ENCODE assay signal across 8 cellular contexts in genomic region chr1:228500901-228501871, GRCh38. TPM values are rescaled to one million over a fixed set of nuclear protein-coding genes. Genes with fewer than 3 reads are reported as not detected.
DNase-seq lines count a peak whose midpoint lies in the region; ATAC-seq and TF ChIP-seq lines count a peak whose summit lies in the region.

No MANE protein-coding gene starts in this region.

- H3K27me3 ChIP-seq in DND-41 (ENCODE audit: insufficient read depth, low read length, poor library complexity) (no peaks in the 10 kb centered on the region), PC-3 (ENCODE audit: low read length) (no peaks in the 10 kb centered on the region), esophagus squamous epithelium (no peaks in the 10 kb centered on the region)

- no peaks in the 10 kb centered on the region for H3F3A ChIP-seq in PC-3 (ENCODE audit: low read length, unreplicated experiment)

- H3K4me3 ChIP-seq in DND-41 (ENCODE audit: low read depth in 1 of 2, low read length in 2 of 2) (peak overlapping the region in 1 of 2 experiments; percentile 43; a peak in 2 of 4 replicates), PC-3 (ENCODE audit: low read length) (0 out of 2 replicates have a peak overlapping the region, but pooled peaks have one; percentile 14), esophagus squamous epithelium (peak overlapping the region in 2 of 4 donors; percentile 22 to 53)

- no peak for TF ChIP-seq POLR2A in esophagus squamous epithelium (IDR thresholded peaks at IDR 0.05)

- H2AFZ ChIP-seq in DND-41 (ENCODE audit: low read depth, low read length) (peak overlapping the region; percentile 51), PC-3 (ENCODE audit: low read length) (peak overlapping the region; percentile 74)

- peak overlapping the region; percentile 20; the same call in 1 of the 2 replicates for H3K9ac ChIP-seq in DND-41 (ENCODE audit: low read depth, low read length)
- no peak overlapping the region for H3K9ac ChIP-seq in PC-3 (ENCODE audit: low read length)

- H3K27ac ChIP-seq in DND-41 (ENCODE audit: low read length), result peak overlapping the region; percentile 46
- no peak overlapping the region for H3K27ac ChIP-seq in PC-3 (ENCODE audit: low read length)
- H3K27ac ChIP-seq in esophagus squamous epithelium, result no peak overlapping the region

- H4K20me1 ChIP-seq in DND-41 (ENCODE audit: insufficient read depth, low read length), result peaks cover 4% of the 10 kb centered on the region; the same call in 1 of the 2 replicates
- H4K20me1 ChIP-seq in PC-3 (ENCODE audit: low read length), result no peaks in the 10 kb centered on the region

- peak; percentile 90 for DNase-seq in DND-41
- peak; percentile 88 for DNase-seq in PC-3
- DNase-seq in activated T-cell treated with anti-CD3 and anti-CD28 coated beads for 48 hours (ENCODE audit: low read depth), result peak; percentile 85
- DNase-seq in esophagus squamous epithelium (lab: John Stamatoyannopoulos, UW), result no peak
- DNase-seq in nephron progenitor cell, result peak; percentile 86
- DNase-seq in stimulated activated naive CD4-positive, alpha-beta T cell treated with Interleukin-2 at 50 U/mL for 16 hours (lab: John Stamatoyannopoulos, UW), result peak; percentile 85

- H3K4me2 ChIP-seq in DND-41 (ENCODE audit: insufficient read depth, low read length) (peak overlapping the region; percentile 57), PC-3 (ENCODE audit: low read length) (peak overlapping the region; percentile 57)

- H3K4me3 Mint-ChIP-seq in IgD-negative memory B cell (peak overlapping the region; percentile 24 to 88 (median 83)), nephron progenitor cell (peak overlapping the region; percentile 38)

- peak overlapping the region in 2 of 3 donors; percentile 25 to 80 for H3K27ac Mint-ChIP-seq in IgD-negative memory B cell
- no peak overlapping the region for H3K27ac Mint-ChIP-seq in nephron progenitor cell

- no peaks in the 10 kb centered on the region for H3K9me2 ChIP-seq in PC-3 (replicated peaks; ENCODE audit: low read length)

- CTCF ChIA-PET in PC-3 (lab: Charles Lee), result no interaction called here

- POLR2A ChIA-PET in PC-3 (lab: Charles Lee; ENCODE audit: unreplicated experiment), result no interaction called here

- H3K9me3 Mint-ChIP-seq in IgD-negative memory B cell (no peaks in the 10 kb centered on the region), nephron progenitor cell (peaks cover 17% of the 10 kb centered on the region)

- peaks cover 13 to 18% (median 17%) of the 10 kb centered on the region in 3 donors for H3K4me1 Mint-ChIP-seq in IgD-negative memory B cell
- peaks cover 9% of the 10 kb centered on the region for H3K4me1 Mint-ChIP-seq in nephron progenitor cell

- ATAC-seq in DND-41 (ENCODE audit: insufficient read depth, low read depth) (peak; percentile 98), GM21723 (IDR thresholded peaks at IDR 0.05; ENCODE audit: unreplicated experiment) (peak; percentile 97), PC-3 (peak; percentile 92)

- peaks cover 14% of the 10 kb centered on the region for H3K4me1 ChIP-seq in DND-41 (ENCODE audit: insufficient read depth, low read length)
- H3K4me1 ChIP-seq in PC-3 (ENCODE audit: insufficient read depth, low read length), result peaks cover 3% of the 10 kb centered on the region; the same call in 1 of the 2 replicates
- H3K4me1 ChIP-seq in esophagus squamous epithelium, result peaks cover 3 to 14% (median 8%) of the 10 kb centered on the region in 3 donors

- H3K79me2 ChIP-seq in DND-41 (ENCODE audit: insufficient read depth, low read length), result no peaks in the 10 kb centered on the region
- H3K79me2 ChIP-seq in PC-3 (ENCODE audit: low read length), result no peaks in the 10 kb centered on the region

- BruUV-seq in PC-3 (replicated peaks; lab: Mats Ljungman, UMichigan), result no TSS peak

- H3K36me3 Mint-ChIP-seq in IgD-negative memory B cell (no peaks in the 10 kb centered on the region), nephron progenitor cell (ENCODE audit: low read depth) (peaks cover 10% of the 10 kb centered on the region)

- H3K36me3 ChIP-seq in DND-41 (ENCODE audit: insufficient read depth, low read length) (peaks cover 10% of the 10 kb centered on the region; the same call in 1 of the 2 replicates), PC-3 (ENCODE audit: low read depth, low read length) (no peaks in the 10 kb centered on the region), esophagus squamous epithelium (peaks cover 0 to 24% (median 5%) of the 10 kb centered on the region in 3 donors)

- peaks cover 3% of the 10 kb centered on the region for H3K27me3 Mint-ChIP-seq in IgD-negative memory B cell
- H3K27me3 Mint-ChIP-seq in nephron progenitor cell (ENCODE audit: low read depth, poor library complexity), result peaks cover 44% of the 10 kb centered on the region

- no peaks in the 10 kb centered on the region for H3K9me3 ChIP-seq in DND-41 (ENCODE audit: insufficient read depth, low read length, severe bottlenecking)
- H3K9me3 ChIP-seq in PC-3 (ENCODE audit: low read length), result no peaks in the 10 kb centered on the region
- H3K9me3 ChIP-seq in esophagus squamous epithelium, result no peaks in the 10 kb centered on the region

- WGBS in esophagus squamous epithelium, 2 donors, result 10 to 11% methylated on average over 12 to 17 of the region's 23 CpGs

- intact Hi-C loops in PC-3 (cut with micrococcal nuclease), result no loop called here
- intact Hi-C loops in esophagus squamous epithelium (cut with DNase I), result no loop called here

- peak; percentile 96 for TF ChIP-seq CTCF in DND-41 (IDR thresholded peaks at IDR 0.05; ENCODE audit: borderline replicate concordance, extremely low read depth, low read length, poor library complexity, severe bottlenecking)
- peak; percentile 97 for TF ChIP-seq CTCF in PC-3 (conservative IDR thresholded peaks at IDR 0.05; ENCODE audit: low read depth, low read length)
- TF ChIP-seq CTCF in esophagus squamous epithelium (IDR thresholded peaks at IDR 0.05), result peak; percentile 77 to 93 (median 83)
- peak; percentile 94 for TF ChIP-seq CTCF in nephron progenitor cell (IDR thresholded peaks at IDR 0.05)

RNA-seq across cellular contexts. Expression of gene RNF187, which starts 14.0 kb away (rescaled TPM):
- 13.0 TPM for polyA plus RNA-seq in IgD-negative memory B cell
- total RNA-seq in PC-3 (2014; rRNA removed) (97.7 and 157 TPM in 2 replicates), esophagus squamous epithelium (10 to 100 TPM; 33.4 to 74.7 (median 60.0) TPM)
